1 cellular context compared by ENCODE assay signal in the genomic region with DNA sequence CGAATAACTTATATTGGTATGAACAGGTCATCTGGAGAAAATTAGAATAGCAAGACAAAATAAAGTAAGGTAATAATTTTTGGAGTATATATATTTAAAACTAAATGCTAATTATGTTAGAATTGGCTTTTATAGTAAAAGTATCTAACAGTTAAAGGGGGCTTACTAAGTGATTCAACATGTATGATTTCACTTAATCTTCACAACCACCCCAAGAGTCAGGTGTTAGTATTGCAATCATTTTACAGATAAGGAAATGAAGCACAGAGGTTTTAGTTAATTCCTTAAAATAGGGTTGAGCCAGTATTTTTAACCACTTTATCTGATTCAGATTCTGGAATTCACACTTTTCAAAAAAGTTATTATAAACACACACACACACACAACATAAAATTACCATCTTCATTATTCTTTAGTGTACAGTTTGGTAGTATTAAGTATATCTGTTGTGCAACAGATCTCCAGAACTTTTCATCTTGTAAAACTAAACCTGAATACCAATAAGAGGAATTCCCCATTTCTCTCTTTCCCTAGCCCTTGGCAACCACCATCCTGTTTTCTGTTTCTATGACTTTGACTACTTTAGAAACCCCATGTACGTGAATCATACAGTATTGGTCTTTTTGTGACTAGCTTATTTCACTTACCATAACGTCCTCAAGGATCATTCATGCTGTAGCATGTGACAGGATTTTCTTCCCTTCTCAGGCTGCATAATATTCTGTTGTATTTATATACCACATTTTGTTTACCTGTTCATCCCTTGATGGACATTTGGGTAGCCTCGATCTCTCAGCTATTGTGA.
A peak's percentile ranks its signal among the peaks of the same experiment; 100 is the strongest.
TF ChIP-seq lines count a peak whose summit lies in the region.

No MANE protein-coding gene starts in this region.

TF ChIP-seq in HepG2, 621 proteins besides CTCF, POLR2A, EP300 and RAD21 (continued from another document):
- TF ChIP-seq, protein P1, sequence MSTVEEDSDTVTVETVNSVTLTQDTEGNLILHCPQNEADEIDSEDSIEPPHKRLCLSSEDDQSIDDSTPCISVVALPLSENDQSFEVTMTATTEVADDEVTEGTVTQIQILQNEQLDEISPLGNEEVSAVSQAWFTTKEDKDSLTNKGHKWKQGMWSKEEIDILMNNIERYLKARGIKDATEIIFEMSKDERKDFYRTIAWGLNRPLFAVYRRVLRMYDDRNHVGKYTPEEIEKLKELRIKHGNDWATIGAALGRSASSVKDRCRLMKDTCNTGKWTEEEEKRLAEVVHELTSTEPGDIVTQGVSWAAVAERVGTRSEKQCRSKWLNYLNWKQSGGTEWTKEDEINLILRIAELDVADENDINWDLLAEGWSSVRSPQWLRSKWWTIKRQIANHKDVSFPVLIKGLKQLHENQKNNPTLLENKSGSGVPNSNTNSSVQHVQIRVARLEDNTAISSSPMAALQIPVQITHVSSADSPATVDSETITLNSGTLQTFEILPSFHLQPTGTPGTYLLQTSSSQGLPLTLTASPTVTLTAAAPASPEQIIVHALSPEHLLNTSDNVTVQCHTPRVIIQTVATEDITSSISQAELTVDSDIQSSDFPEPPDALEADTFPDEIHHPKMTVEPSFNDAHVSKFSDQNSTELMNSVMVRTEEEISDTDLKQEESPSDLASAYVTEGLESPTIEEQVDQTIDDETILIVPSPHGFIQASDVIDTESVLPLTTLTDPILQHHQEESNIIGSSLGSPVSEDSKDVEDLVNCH (CRISPR knock-in tag; IDR thresholded peaks at IDR 0.05) = no peak
- no peak for TF ChIP-seq CHD2 (IDR thresholded peaks at IDR 0.05; ENCODE audit: low read depth, low read length)
- TF ChIP-seq ZNF720 (CRISPR knock-in tag; IDR thresholded peaks at IDR 0.05) = no peak
- no peak for TF ChIP-seq ZNF749 (CRISPR knock-in tag; IDR thresholded peaks at IDR 0.05; ENCODE audit: borderline replicate concordance)
- TF ChIP-seq, protein P2, sequence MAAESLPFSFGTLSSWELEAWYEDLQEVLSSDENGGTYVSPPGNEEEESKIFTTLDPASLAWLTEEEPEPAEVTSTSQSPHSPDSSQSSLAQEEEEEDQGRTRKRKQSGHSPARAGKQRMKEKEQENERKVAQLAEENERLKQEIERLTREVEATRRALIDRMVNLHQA (CRISPR knock-in tag; IDR thresholded peaks at IDR 0.05) = no peak
- no peak for TF ChIP-seq PHF20 (CRISPR knock-in tag; IDR thresholded peaks at IDR 0.05)
- no peak for TF ChIP-seq MTA3 (CRISPR knock-in tag; IDR thresholded peaks at IDR 0.05)
- peak; percentile 82 for TF ChIP-seq PAF1 (CRISPR knock-in tag; IDR thresholded peaks at IDR 0.05)
- no peak for TF ChIP-seq ZNF766 (CRISPR knock-in tag; IDR thresholded peaks at IDR 0.05; ENCODE audit: borderline replicate concordance)
- TF ChIP-seq MBNL3 (CRISPR knock-in tag; conservative IDR thresholded peaks at IDR 0.05) = no peak
- TF ChIP-seq, protein P3, sequence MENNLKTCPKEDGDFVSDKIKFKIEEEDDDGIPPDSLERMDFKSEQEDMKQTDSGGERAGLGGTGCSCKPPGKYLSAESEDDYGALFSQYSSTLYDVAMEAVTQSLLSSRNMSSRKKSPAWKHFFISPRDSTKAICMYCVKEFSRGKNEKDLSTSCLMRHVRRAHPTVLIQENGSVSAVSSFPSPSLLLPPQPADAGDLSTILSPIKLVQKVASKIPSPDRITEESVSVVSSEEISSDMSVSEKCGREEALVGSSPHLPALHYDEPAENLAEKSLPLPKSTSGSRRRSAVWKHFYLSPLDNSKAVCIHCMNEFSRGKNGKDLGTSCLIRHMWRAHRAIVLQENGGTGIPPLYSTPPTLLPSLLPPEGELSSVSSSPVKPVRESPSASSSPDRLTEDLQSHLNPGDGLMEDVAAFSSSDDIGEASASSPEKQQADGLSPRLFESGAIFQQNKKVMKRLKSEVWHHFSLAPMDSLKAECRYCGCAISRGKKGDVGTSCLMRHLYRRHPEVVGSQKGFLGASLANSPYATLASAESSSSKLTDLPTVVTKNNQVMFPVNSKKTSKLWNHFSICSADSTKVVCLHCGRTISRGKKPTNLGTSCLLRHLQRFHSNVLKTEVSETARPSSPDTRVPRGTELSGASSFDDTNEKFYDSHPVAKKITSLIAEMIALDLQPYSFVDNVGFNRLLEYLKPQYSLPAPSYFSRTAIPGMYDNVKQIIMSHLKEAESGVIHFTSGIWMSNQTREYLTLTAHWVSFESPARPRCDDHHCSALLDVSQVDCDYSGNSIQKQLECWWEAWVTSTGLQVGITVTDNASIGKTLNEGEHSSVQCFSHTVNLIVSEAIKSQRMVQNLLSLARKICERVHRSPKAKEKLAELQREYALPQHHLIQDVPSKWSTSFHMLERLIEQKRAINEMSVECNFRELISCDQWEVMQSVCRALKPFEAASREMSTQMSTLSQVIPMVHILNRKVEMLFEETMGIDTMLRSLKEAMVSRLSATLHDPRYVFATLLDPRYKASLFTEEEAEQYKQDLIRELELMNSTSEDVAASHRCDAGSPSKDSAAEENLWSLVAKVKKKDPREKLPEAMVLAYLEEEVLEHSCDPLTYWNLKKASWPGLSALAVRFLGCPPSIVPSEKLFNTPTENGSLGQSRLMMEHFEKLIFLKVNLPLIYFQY (CRISPR knock-in tag; IDR thresholded peaks at IDR 0.05; ENCODE audit: borderline replicate concordance) = no peak
- 0 out of 2 replicates have a peak, but pooled peaks have one; percentile 9 for TF ChIP-seq JUNB (CRISPR knock-in tag; IDR thresholded peaks at IDR 0.05; ENCODE audit: borderline replicate concordance)
- TF ChIP-seq MEIS2 (CRISPR knock-in tag; IDR thresholded peaks at IDR 0.05) = no peak
- no peak for TF ChIP-seq HDAC2 (CRISPR knock-in tag; IDR thresholded peaks at IDR 0.05)
- no peak for TF ChIP-seq SMARCC2 (IDR thresholded peaks at IDR 0.05)
TF ChIP-seq in HepG2: peak in this region for 12.
